ENCODE assay signal across 10 cellular contexts in the genomic region with DNA sequence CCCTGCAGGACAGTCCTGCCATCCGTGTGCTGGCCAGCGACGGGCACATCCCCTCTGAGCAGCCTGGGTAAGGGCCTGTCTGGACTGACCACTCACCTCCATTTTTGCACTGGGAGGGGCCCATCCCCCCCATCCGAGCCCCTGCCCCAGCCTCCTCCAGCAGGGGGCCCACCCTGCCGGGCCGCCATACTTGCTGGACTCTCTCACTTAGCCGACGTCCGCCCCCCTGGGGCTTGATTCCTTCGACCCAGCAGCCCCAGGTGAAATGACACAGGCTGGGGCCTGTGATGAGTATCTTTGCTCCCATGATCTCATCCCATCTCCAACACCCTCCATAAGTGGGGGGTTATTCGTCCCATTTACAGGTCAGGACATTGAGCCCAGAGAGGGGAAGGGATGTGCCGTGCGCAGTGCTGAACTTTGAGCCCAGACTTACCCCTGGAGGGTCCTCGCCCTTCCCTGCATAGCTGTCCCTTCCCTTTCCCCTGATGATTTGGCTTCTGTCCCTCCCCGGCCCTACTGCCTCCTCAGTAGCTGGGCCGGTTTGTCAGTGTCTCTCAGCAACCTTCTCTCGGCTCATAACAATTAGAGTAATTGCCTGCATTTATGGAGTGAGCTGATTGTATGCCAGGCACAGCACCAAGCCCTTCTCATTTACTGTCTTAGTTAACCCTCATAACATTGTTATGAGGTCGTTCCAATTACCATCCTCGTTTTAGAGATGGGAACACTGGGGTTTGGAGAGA. TPM values are rescaled to one million over a fixed set of nuclear protein-coding genes. Genes with fewer than 3 reads are reported as not detected.
DNase-seq lines count a peak whose midpoint lies in the region; ATAC-seq, FAIRE-seq and TF ChIP-seq lines count a peak whose summit lies in the region.
"Had no signal": no experiment of that assay in that cellular context is flagged by ENCODE, and none has a peak within 500 bp of the region (broad histone marks: within the 10 kb centered on the region; RNA-seq: fewer than 3 reads in every experiment).

No MANE protein-coding gene starts in this region.

- peaks cover 1% of the 10 kb centered on the region for H3K9me3 Mint-ChIP-seq in glutamatergic neuron (ENCODE audit: unreplicated experiment)

- 16% methylated on average over 9 of the region's 19 CpGs for WGBS in HepG2 (ENCODE audit: low lambda C conversion rate)
- WGBS in right lobe of liver (ENCODE audit: insufficient coverage, low coverage, low lambda C conversion rate, missing lambda C conversion rate) = 34% methylated on average over 6 of the region's 19 CpGs

- ATAC-seq in HepG2 (peak; percentile 2; the same call in 1 of the 3 replicates), right lobe of liver (no peak), GM19351 (IDR thresholded peaks at IDR 0.05; ENCODE audit: unreplicated experiment) (no peak)

- POLR2A ChIA-PET in HepG2 (lab: Yijun Ruan, JAX) = interaction anchor here (1.9 kb wide), 1 partner anchor 90 kb away, joined by 7 read pairs; the partner anchor contains the start of gene FAM219B

- TF ChIP-seq POLR2A in HepG2 (IDR thresholded peaks at IDR 0.05; ENCODE audit: insufficient read depth in 1 of 2, low read depth in 2 of 2, low read length in 2 of 2) (no peak), right lobe of liver (IDR thresholded peaks at IDR 0.05) (no peak)

- H3K36me3 ChIP-seq in HepG2 (replicated peaks in 1 of 2; ENCODE audit: control insufficient read depth in 1 of 2, insufficient read depth in 2 of 2, low read length in 2 of 2) (no peaks in the 10 kb centered on the region), right lobe of liver (no peaks in the 10 kb centered on the region)
- H3K36me3 ChIP-seq: BE2C had no signal

- TF ChIP-seq EP300 in HepG2 (IDR thresholded peaks at IDR 0.05; ENCODE audit: low read depth in 2 of 2, low read length in 2 of 2) (no peak), HepG2 (CRISPR knock-in tag; IDR thresholded peaks at IDR 0.05; ENCODE audit: borderline replicate concordance) (no peak)

- H3K9ac ChIP-seq in HepG2 (ENCODE audit: insufficient read depth, low read depth, low read length) = peak overlapping the region; percentile 5; the same call in 1 of the 2 replicates

- peak overlapping the region; percentile 33 for H3K27ac Mint-ChIP-seq in glutamatergic neuron (ENCODE audit: unreplicated experiment)

- FAIRE-seq in HepG2 (lab: Jason Lieb, UNC) = no peak

- CTCF ChIA-PET in HepG2 (lab: Yijun Ruan, JAX; ENCODE audit: low intra/inter-chr PET ratio, low total read pairs) = no interaction called here

- no peak for DNase-seq in HepG2 (ENCODE audit: low spot score)
- DNase-seq in right lobe of liver = no peak
- DNase-seq in glutamatergic neuron = no peak
- DNase-seq in A172 (ENCODE audit: low spot score) = no peak
- DNase-seq in superior temporal gyrus (ENCODE audit: extremely low spot score) = no peak
- DNase-seq: amniotic stem cell, erythroblast had no signal

- H3K27me3 ChIP-seq in HepG2 (ENCODE audit: control insufficient read depth in 1 of 2, insufficient read depth in 2 of 2, low read length in 2 of 2) (peaks cover 1 to 8% of the 10 kb centered on the region in 2 experiments; a peak in 2 of 5 replicates), right lobe of liver (no peaks in the 10 kb centered on the region)
- H3K27me3 ChIP-seq: BE2C had no signal

- H4K20me1 ChIP-seq in HepG2 (ENCODE audit: insufficient read depth, low read length) = no peaks in the 10 kb centered on the region

- intact Hi-C loops in HepG2 (cut with micrococcal nuclease; ENCODE audit: unreplicated experiment) = loop anchor here (1.0 to 5.0 kb wide), 2 partner anchors 34 to 121 kb away; partner anchors contain the start of gene CSK
- intact Hi-C loops in right lobe of liver (cut with DNase I) = no loop called here

- no peaks in the 10 kb centered on the region for H3K36me3 Mint-ChIP-seq in glutamatergic neuron (ENCODE audit: unreplicated experiment)

- in situ Hi-C loops in HepG2 (cut with HindIII; ENCODE audit: extremely low pct_ligation_motif_present, low pct_unique_long_range_greater_than_20kb) = no loop called here

- peaks cover 40% of the 10 kb centered on the region for H3K4me1 ChIP-seq in HepG2 (ENCODE audit: insufficient read depth, low read length)
- peaks cover 0 to 10% (median 0%) of the 10 kb centered on the region in 4 donors for H3K4me1 ChIP-seq in right lobe of liver

- no TSS peak for BruUV-seq in HepG2 (replicated peaks; lab: Mats Ljungman, UMichigan)

- no peak for TF ChIP-seq RAD21 in HepG2 (CRISPR knock-in tag; IDR thresholded peaks at IDR 0.05)

- H3K79me2 ChIP-seq in HepG2 (ENCODE audit: insufficient read depth, low read length) = no peaks in the 10 kb centered on the region

- no peak overlapping the region for H2AFZ ChIP-seq in HepG2 (ENCODE audit: low read length)

- TF ChIP-seq CTCF in HepG2 (CRISPR knock-in tag; IDR thresholded peaks at IDR 0.05) (0 out of 2 replicates have a peak, but pooled peaks have one; percentile 11), right lobe of liver (IDR thresholded peaks at IDR 0.05) (no peak), glutamatergic neuron (IDR thresholded peaks at IDR 0.05; ENCODE audit: partially characterized antibody, unreplicated experiment) (no peak)

- peak overlapping the region; percentile 30 for H3K4me3 Mint-ChIP-seq in glutamatergic neuron (ENCODE audit: unreplicated experiment)

- peak overlapping the region; percentile 59 for H3K4me2 ChIP-seq in HepG2 (ENCODE audit: low read depth, low read length)

- H3K4me3 ChIP-seq in HepG2 (replicated peaks in 1 of 3; ENCODE audit: insufficient read depth in 1 of 3, low read depth in 2 of 3, low read length in 3 of 3) (peak overlapping the region in 1 of 3 experiments; percentile 35; a peak in 1 of 6 replicates), right lobe of liver (no peak overlapping the region)

- H3K27me3 Mint-ChIP-seq in glutamatergic neuron (ENCODE audit: unreplicated experiment) = peaks cover 8% of the 10 kb centered on the region

- no peak overlapping the region for H3K27ac ChIP-seq in HepG2 (ENCODE audit: extremely low read length, insufficient read depth, low read length)
- no peak overlapping the region for H3K27ac ChIP-seq in right lobe of liver

- H3K9me3 ChIP-seq in HepG2 (ENCODE audit: low read length) = no peaks in the 10 kb centered on the region
- H3K9me3 ChIP-seq in right lobe of liver = no peaks in the 10 kb centered on the region
- H3K9me3 ChIP-seq: BE2C had no signal

- H3K4me1 Mint-ChIP-seq in glutamatergic neuron (ENCODE audit: low read depth, unreplicated experiment) = peaks cover 19% of the 10 kb centered on the region

RNA-seq across cellular contexts. Expression of gene LMAN1L, which starts 4.2 kb away (rescaled TPM):
- not detected in 2 replicates for total RNA-seq in HepG2 (2016; rRNA removed; fragmentation: Illumina TruSeq; extraction: Trizol)
- total RNA-seq in HepG2 (2016; cell fraction: cytosol; rRNA removed; fragmentation: Illumina TruSeq; extraction: Trizol; ENCODE audit: low read depth) = not detected in 2 replicates
- total RNA-seq in HepG2 (2016; cell fraction: insoluble cytoplasmic fraction; rRNA removed; fragmentation: Illumina TruSeq; extraction: Trizol) = not detected in 2 replicates
- total RNA-seq in HepG2 (2016; cell fraction: membrane; rRNA removed; fragmentation: Illumina TruSeq; extraction: Trizol) = not detected in 2 replicates
- not detected in 2 replicates for total RNA-seq in HepG2 (2016; cell fraction: nucleus; rRNA removed; fragmentation: Illumina TruSeq; extraction: Trizol)
- not detected in 2 replicates for polyA plus RNA-seq in HepG2 (2011; rRNA removed)
- polyA plus RNA-seq in HepG2 (2011; cell fraction: cytosol; rRNA removed) = not detected in 2 replicates
- polyA plus RNA-seq in HepG2 (2011; cell fraction: nucleus; rRNA removed) = 0.17 and 0.26 TPM in 2 replicates
- not detected in 2 replicates for polyA plus RNA-seq in HepG2 (2012)
- not detected in 2 replicates for polyA plus RNA-seq in HepG2 (2016; cell fraction: cytosol; fragmentation: Illumina TruSeq; extraction: Trizol; ENCODE audit: low read depth)
- polyA plus RNA-seq in HepG2 (2016; cell fraction: insoluble cytoplasmic fraction; fragmentation: Illumina TruSeq; extraction: Trizol; ENCODE audit: low read depth) = not detected in 2 replicates
- not detected in 2 replicates for polyA plus RNA-seq in HepG2 (2016; cell fraction: membrane; fragmentation: Illumina TruSeq; extraction: Trizol; ENCODE audit: low read depth)
- not detected in 2 replicates for polyA plus RNA-seq in HepG2 (2016; cell fraction: nucleus; fragmentation: Illumina TruSeq; extraction: Trizol; ENCODE audit: insufficient read depth, low read depth)
- polyA minus RNA-seq in HepG2 (2011; rRNA and poly(A)+ RNA removed; ENCODE audit: low replicate concordance) = 0.07 TPM in 1 of 2 replicates, not detected in the other
- not detected in 2 replicates for polyA minus RNA-seq in HepG2 (2011; cell fraction: cytosol; rRNA and poly(A)+ RNA removed)
- polyA minus RNA-seq in HepG2 (2011; cell fraction: nucleus; rRNA and poly(A)+ RNA removed) = not detected in 2 replicates
- not detected for total RNA-seq in right lobe of liver
- not detected for total RNA-seq in glutamatergic neuron (ENCODE audit: unreplicated experiment)
- not detected in 2 replicates for total RNA-seq in A172 (2014; rRNA removed; shearing (Covaris generic))
- total RNA-seq: NCI-H460 had no signal

RNA-seq across cellular contexts. Expression of gene CPLX3, which starts 9.6 kb away (rescaled TPM):
- total RNA-seq in HepG2 (2016; rRNA removed; fragmentation: Illumina TruSeq; extraction: Trizol) (not detected in 2 replicates), right lobe of liver (not detected), glutamatergic neuron (ENCODE audit: unreplicated experiment) (0.32 TPM)
- total RNA-seq in HepG2 (2016; cell fraction: cytosol; rRNA removed; fragmentation: Illumina TruSeq; extraction: Trizol; ENCODE audit: low read depth) = not detected in 2 replicates
- not detected in 2 replicates for total RNA-seq in HepG2 (2016; cell fraction: insoluble cytoplasmic fraction; rRNA removed; fragmentation: Illumina TruSeq; extraction: Trizol)
- total RNA-seq in HepG2 (2016; cell fraction: membrane; rRNA removed; fragmentation: Illumina TruSeq; extraction: Trizol) = not detected in 2 replicates
- total RNA-seq in HepG2 (2016; cell fraction: nucleus; rRNA removed; fragmentation: Illumina TruSeq; extraction: Trizol) = not detected in 2 replicates
- not detected in 2 replicates for polyA plus RNA-seq in HepG2 (2011; rRNA removed)
- not detected in 2 replicates for polyA plus RNA-seq in HepG2 (2011; cell fraction: cytosol; rRNA removed)
- polyA plus RNA-seq in HepG2 (2011; cell fraction: nucleus; rRNA removed) = 0.05 TPM in 1 of 2 replicates, not detected in the other
- not detected in 2 replicates for polyA plus RNA-seq in HepG2 (2012)
- polyA plus RNA-seq in HepG2 (2016; cell fraction: cytosol; fragmentation: Illumina TruSeq; extraction: Trizol; ENCODE audit: low read depth) = not detected in 2 replicates
- not detected in 2 replicates for polyA plus RNA-seq in HepG2 (2016; cell fraction: insoluble cytoplasmic fraction; fragmentation: Illumina TruSeq; extraction: Trizol; ENCODE audit: low read depth)
- polyA plus RNA-seq in HepG2 (2016; cell fraction: membrane; fragmentation: Illumina TruSeq; extraction: Trizol; ENCODE audit: low read depth) = not detected in 2 replicates
- polyA plus RNA-seq in HepG2 (2016; cell fraction: nucleus; fragmentation: Illumina TruSeq; extraction: Trizol; ENCODE audit: insufficient read depth, low read depth) = not detected in 2 replicates
- polyA minus RNA-seq in HepG2 (2011; rRNA and poly(A)+ RNA removed; ENCODE audit: low replicate concordance) = not detected in 2 replicates
- not detected in 2 replicates for polyA minus RNA-seq in HepG2 (2011; cell fraction: cytosol; rRNA and poly(A)+ RNA removed)
- polyA minus RNA-seq in HepG2 (2011; cell fraction: nucleus; rRNA and poly(A)+ RNA removed) = not detected in 2 replicates
- not detected in 2 replicates for total RNA-seq in A172 (2014; rRNA removed; shearing (Covaris generic))

RNA-seq across cellular contexts. Expression of gene ULK3, which starts 26.2 kb away (rescaled TPM):
- 8.2 and 15.2 TPM in 2 replicates for total RNA-seq in HepG2 (2016; rRNA removed; fragmentation: Illumina TruSeq; extraction: Trizol)
- 7.6 and 8.1 TPM in 2 replicates for total RNA-seq in HepG2 (2016; cell fraction: cytosol; rRNA removed; fragmentation: Illumina TruSeq; extraction: Trizol; ENCODE audit: low read depth)
- 8.9 and 14.6 TPM in 2 replicates for total RNA-seq in HepG2 (2016; cell fraction: insoluble cytoplasmic fraction; rRNA removed; fragmentation: Illumina TruSeq; extraction: Trizol)
- total RNA-seq in HepG2 (2016; cell fraction: membrane; rRNA removed; fragmentation: Illumina TruSeq; extraction: Trizol) = 17.8 and 17.9 TPM in 2 replicates
- total RNA-seq in HepG2 (2016; cell fraction: nucleus; rRNA removed; fragmentation: Illumina TruSeq; extraction: Trizol) = 13.8 and 17.0 TPM in 2 replicates
- polyA plus RNA-seq in HepG2 (2011; rRNA removed) = 23.7 and 25.1 TPM in 2 replicates
- polyA plus RNA-seq in HepG2 (2011; cell fraction: cytosol; rRNA removed) = 10.1 and 12.4 TPM in 2 replicates
- polyA plus RNA-seq in HepG2 (2011; cell fraction: nucleus; rRNA removed) = 149 and 163 TPM in 2 replicates
- 11.8 and 16.1 TPM in 2 replicates for polyA plus RNA-seq in HepG2 (2012)
- 9.7 and 10.4 TPM in 2 replicates for polyA plus RNA-seq in HepG2 (2016; cell fraction: cytosol; fragmentation: Illumina TruSeq; extraction: Trizol; ENCODE audit: low read depth)
- 7.6 and 10.2 TPM in 2 replicates for polyA plus RNA-seq in HepG2 (2016; cell fraction: insoluble cytoplasmic fraction; fragmentation: Illumina TruSeq; extraction: Trizol; ENCODE audit: low read depth)
- polyA plus RNA-seq in HepG2 (2016; cell fraction: membrane; fragmentation: Illumina TruSeq; extraction: Trizol; ENCODE audit: low read depth) = 15.2 and 26.1 TPM in 2 replicates
- polyA plus RNA-seq in HepG2 (2016; cell fraction: nucleus; fragmentation: Illumina TruSeq; extraction: Trizol; ENCODE audit: insufficient read depth, low read depth) = 43.8 and 44.9 TPM in 2 replicates
- polyA minus RNA-seq in HepG2 (2011; rRNA and poly(A)+ RNA removed; ENCODE audit: low replicate concordance) = 13.8 and 70.3 TPM in 2 replicates
- 4.8 and 5.1 TPM in 2 replicates for polyA minus RNA-seq in HepG2 (2011; cell fraction: cytosol; rRNA and poly(A)+ RNA removed)
- polyA minus RNA-seq in HepG2 (2011; cell fraction: nucleus; rRNA and poly(A)+ RNA removed) = 11.6 and 13.2 TPM in 2 replicates
- 10 to 100 TPM; 19.7 to 25.1 (median 22.1) TPM for total RNA-seq in right lobe of liver
- 46.5 TPM for total RNA-seq in glutamatergic neuron (ENCODE audit: unreplicated experiment)
- 35.9 and 40.1 TPM in 2 replicates for total RNA-seq in A172 (2014; rRNA removed; shearing (Covaris generic))

RNA-seq across cellular contexts. Expression of gene CSK, which starts 34.9 kb away (rescaled TPM):
- total RNA-seq in HepG2 (2016; rRNA removed; fragmentation: Illumina TruSeq; extraction: Trizol) (20.6 and 21.3 TPM in 2 replicates), right lobe of liver (10 to 100 TPM; 22.2 to 50.9 (median 32.7) TPM), glutamatergic neuron (ENCODE audit: unreplicated experiment) (72.6 TPM)
- 8.5 and 9.2 TPM in 2 replicates for total RNA-seq in HepG2 (2016; cell fraction: cytosol; rRNA removed; fragmentation: Illumina TruSeq; extraction: Trizol; ENCODE audit: low read depth)
- total RNA-seq in HepG2 (2016; cell fraction: insoluble cytoplasmic fraction; rRNA removed; fragmentation: Illumina TruSeq; extraction: Trizol) = 17.5 and 21.5 TPM in 2 replicates
- 24.6 and 31.5 TPM in 2 replicates for total RNA-seq in HepG2 (2016; cell fraction: membrane; rRNA removed; fragmentation: Illumina TruSeq; extraction: Trizol)
- 22.6 and 23.4 TPM in 2 replicates for total RNA-seq in HepG2 (2016; cell fraction: nucleus; rRNA removed; fragmentation: Illumina TruSeq; extraction: Trizol)
- polyA plus RNA-seq in HepG2 (2011; rRNA removed) = 12.5 and 18.8 TPM in 2 replicates
- 13.9 and 14.0 TPM in 2 replicates for polyA plus RNA-seq in HepG2 (2011; cell fraction: cytosol; rRNA removed)
- 67.4 and 72.0 TPM in 2 replicates for polyA plus RNA-seq in HepG2 (2011; cell fraction: nucleus; rRNA removed)
- polyA plus RNA-seq in HepG2 (2012) = 26.5 and 39.5 TPM in 2 replicates
- polyA plus RNA-seq in HepG2 (2016; cell fraction: cytosol; fragmentation: Illumina TruSeq; extraction: Trizol; ENCODE audit: low read depth) = 10.3 and 12.4 TPM in 2 replicates
- polyA plus RNA-seq in HepG2 (2016; cell fraction: insoluble cytoplasmic fraction; fragmentation: Illumina TruSeq; extraction: Trizol; ENCODE audit: low read depth) = 42.9 and 49.6 TPM in 2 replicates
- polyA plus RNA-seq in HepG2 (2016; cell fraction: membrane; fragmentation: Illumina TruSeq; extraction: Trizol; ENCODE audit: low read depth) = 24.4 and 34.3 TPM in 2 replicates
- 80.5 and 84.1 TPM in 2 replicates for polyA plus RNA-seq in HepG2 (2016; cell fraction: nucleus; fragmentation: Illumina TruSeq; extraction: Trizol; ENCODE audit: insufficient read depth, low read depth)
- polyA minus RNA-seq in HepG2 (2011; rRNA and poly(A)+ RNA removed; ENCODE audit: low replicate concordance) = 34.0 and 51.8 TPM in 2 replicates
- 19.3 and 20.3 TPM in 2 replicates for polyA minus RNA-seq in HepG2 (2011; cell fraction: cytosol; rRNA and poly(A)+ RNA removed)
- 23.4 and 28.1 TPM in 2 replicates for polyA minus RNA-seq in HepG2 (2011; cell fraction: nucleus; rRNA and poly(A)+ RNA removed)
- total RNA-seq in A172 (2014; rRNA removed; shearing (Covaris generic)) = 28.3 and 29.8 TPM in 2 replicates

RNA-seq across cellular contexts. Expression of gene SCAMP2, which starts 56.4 kb away (rescaled TPM):
- 23.6 and 34.8 TPM in 2 replicates for total RNA-seq in HepG2 (2016; rRNA removed; fragmentation: Illumina TruSeq; extraction: Trizol)
- total RNA-seq in HepG2 (2016; cell fraction: cytosol; rRNA removed; fragmentation: Illumina TruSeq; extraction: Trizol; ENCODE audit: low read depth) = 9.6 and 11.5 TPM in 2 replicates
- total RNA-seq in HepG2 (2016; cell fraction: insoluble cytoplasmic fraction; rRNA removed; fragmentation: Illumina TruSeq; extraction: Trizol) = 21.6 and 36.5 TPM in 2 replicates
- 19.1 and 19.4 TPM in 2 replicates for total RNA-seq in HepG2 (2016; cell fraction: membrane; rRNA removed; fragmentation: Illumina TruSeq; extraction: Trizol)
- total RNA-seq in HepG2 (2016; cell fraction: nucleus; rRNA removed; fragmentation: Illumina TruSeq; extraction: Trizol) = 34.8 and 43.1 TPM in 2 replicates
- polyA plus RNA-seq in HepG2 (2011; rRNA removed) = 121 and 137 TPM in 2 replicates
- 79.1 and 105 TPM in 2 replicates for polyA plus RNA-seq in HepG2 (2011; cell fraction: cytosol; rRNA removed)
- 60.5 and 61.0 TPM in 2 replicates for polyA plus RNA-seq in HepG2 (2011; cell fraction: nucleus; rRNA removed)
- polyA plus RNA-seq in HepG2 (2012) = 46.1 and 60.6 TPM in 2 replicates
- polyA plus RNA-seq in HepG2 (2016; cell fraction: cytosol; fragmentation: Illumina TruSeq; extraction: Trizol; ENCODE audit: low read depth) = 13.9 and 15.3 TPM in 2 replicates
- polyA plus RNA-seq in HepG2 (2016; cell fraction: insoluble cytoplasmic fraction; fragmentation: Illumina TruSeq; extraction: Trizol; ENCODE audit: low read depth) = 40.8 and 49.5 TPM in 2 replicates
- polyA plus RNA-seq in HepG2 (2016; cell fraction: membrane; fragmentation: Illumina TruSeq; extraction: Trizol; ENCODE audit: low read depth) = 19.7 and 19.9 TPM in 2 replicates
- 82.6 and 86.5 TPM in 2 replicates for polyA plus RNA-seq in HepG2 (2016; cell fraction: nucleus; fragmentation: Illumina TruSeq; extraction: Trizol; ENCODE audit: insufficient read depth, low read depth)
- 153 and 215 TPM in 2 replicates for polyA minus RNA-seq in HepG2 (2011; rRNA and poly(A)+ RNA removed; ENCODE audit: low replicate concordance)
- polyA minus RNA-seq in HepG2 (2011; cell fraction: cytosol; rRNA and poly(A)+ RNA removed) = 43.0 and 53.0 TPM in 2 replicates
- polyA minus RNA-seq in HepG2 (2011; cell fraction: nucleus; rRNA and poly(A)+ RNA removed) = 19.7 and 32.7 TPM in 2 replicates
- total RNA-seq in right lobe of liver = 10 to 100 TPM; 33.9 to 45.9 (median 41.7) TPM
- 35.6 TPM for total RNA-seq in glutamatergic neuron (ENCODE audit: unreplicated experiment)
- total RNA-seq in A172 (2014; rRNA removed; shearing (Covaris generic)) = 36.1 and 39.7 TPM in 2 replicates
